In genomic region chr10:69629519-69629896, GRCh38 we compare ENCODE assay signal across 9 cellular contexts. TPM values are rescaled to one million over a fixed set of nuclear protein-coding genes. Genes with fewer than 3 reads are reported as not detected.
A peak's percentile ranks its signal among the peaks of the same experiment; 100 is the strongest.
DNase-seq lines count a peak whose midpoint lies in the region; ATAC-seq and TF ChIP-seq lines count a peak whose summit lies in the region.
"Had no signal": no experiment of that assay in that cellular context is flagged by ENCODE, and none has a peak within 500 bp of the region (broad histone marks: within the 10 kb centered on the region; RNA-seq: fewer than 3 reads in every experiment).

No MANE protein-coding gene starts in this region.

- POLR2A ChIA-PET in T-cell (lab: Charles Lee): interaction anchor here in 1 of 2 donors (0.6 kb wide), 1 partner anchor 8 kb away, joined by 4 read pairs; no protein-coding TSS in a partner anchor

- peak overlapping the region; percentile 96; the same call in 1 of the 2 replicates for H3K9ac ChIP-seq in ES-I3 (ENCODE audit: low read depth, low read length)
- H3K9ac ChIP-seq in parathyroid adenoma: no peak overlapping the region

- H3K4me1 ChIP-seq in ES-I3 (ENCODE audit: insufficient read depth, low read length) (no peaks in the 10 kb centered on the region), esophagus squamous epithelium (peaks cover 8 to 22% (median 10%) of the 10 kb centered on the region in 3 donors), parathyroid adenoma (peaks cover 7% of the 10 kb centered on the region)

- H3K27me3 ChIP-seq in esophagus squamous epithelium: peaks cover 0 to 9% (median 0%) of the 10 kb centered on the region in 4 donors
- no peaks in the 10 kb centered on the region for H3K27me3 ChIP-seq in parathyroid adenoma (ENCODE audit: control insufficient read depth, insufficient read depth, low read length)

- no peak for TF ChIP-seq POLR2A in esophagus squamous epithelium (IDR thresholded peaks at IDR 0.05)

- H3K9me3 Mint-ChIP-seq in T-cell (peaks cover 0 to 5% (median 4%) of the 10 kb centered on the region in 3 donors), immature natural killer cell (no peaks in the 10 kb centered on the region)

- ATAC-seq in T-cell (replicated peaks in 1 of 4) (no peak), HG02642 (IDR thresholded peaks at IDR 0.05; ENCODE audit: poor library complexity, unreplicated experiment) (no peak)

- no peaks in the 10 kb centered on the region; the same call in 1 of the 2 replicates for H3K36me3 ChIP-seq in ES-I3 (ENCODE audit: insufficient read depth, low read length)
- H3K36me3 ChIP-seq in esophagus squamous epithelium: peaks cover 0 to 16% (median 0%) of the 10 kb centered on the region in 3 donors
- no peaks in the 10 kb centered on the region for H3K36me3 ChIP-seq in parathyroid adenoma (ENCODE audit: control insufficient read depth, insufficient read depth, low read length)

- H2AFZ ChIP-seq in parathyroid adenoma: peak overlapping the region; percentile 84

- H3K27me3 Mint-ChIP-seq in T-cell (no peaks in the 10 kb centered on the region), immature natural killer cell (ENCODE audit: low read depth in 3 of 3) (peaks cover 0 to 12% (median 6%) of the 10 kb centered on the region in 3 donors)

- no peak for TF ChIP-seq CTCF in esophagus squamous epithelium (IDR thresholded peaks at IDR 0.05)
- no peak for TF ChIP-seq CTCF in parathyroid adenoma (IDR thresholded peaks at IDR 0.05)

- DNase-seq in T-cell: no peak
- no peak for DNase-seq in esophagus squamous epithelium (lab: John Stamatoyannopoulos, UW)
- DNase-seq in posterior cingulate gyrus: no peak
- no peak for DNase-seq in NCI-H82 treated with DMSO at 0.1 percent for 48 hours (lab: John Stamatoyannopoulos, UW; ENCODE audit: unreplicated experiment)
- DNase-seq in immature natural killer cell: no peak
- DNase-seq: Karpas-422 had no signal

- peak overlapping the region in 2 of 4 donors; percentile 64 to 68 for H3K27ac ChIP-seq in esophagus squamous epithelium
- H3K27ac ChIP-seq in parathyroid adenoma: no peak overlapping the region

- peak overlapping the region in 1 of 2 donors; percentile 52 for H3K27ac Mint-ChIP-seq in T-cell
- H3K27ac Mint-ChIP-seq in immature natural killer cell: no peak overlapping the region

- no peaks in the 10 kb centered on the region for H3K79me2 ChIP-seq in parathyroid adenoma

- CTCF ChIA-PET in T-cell (lab: Charles Lee): interaction anchor here (0.5 to 1.0 kb wide), 9 partner anchors 8 to 732 kb away, joined by 3 to 6 read pairs (median 4); no protein-coding TSS in a partner anchor

- H3K36me3 Mint-ChIP-seq in T-cell (peaks cover 13% of the 10 kb centered on the region), immature natural killer cell (no peaks in the 10 kb centered on the region)

- H3K4me1 Mint-ChIP-seq in T-cell (peaks cover 21 to 34% (median 26%) of the 10 kb centered on the region in 3 donors), immature natural killer cell (peaks cover 8 to 9% of the 10 kb centered on the region in 2 donors)

- WGBS in esophagus squamous epithelium, 2 donors: 48 to 74% methylated on average over 2 of the region's 2 CpGs

- peak overlapping the region; percentile 84 for H3K4me2 ChIP-seq in parathyroid adenoma (ENCODE audit: low read length)

- H3K4me3 Mint-ChIP-seq in T-cell (peak overlapping the region; percentile 65 to 76 (median 69)), immature natural killer cell (peak overlapping the region in 2 of 5 donors; percentile 18 to 29)

- peak overlapping the region; percentile 46 to 90 (median 72) for H3K4me3 ChIP-seq in esophagus squamous epithelium
- peak overlapping the region; percentile 24 for H3K4me3 ChIP-seq in parathyroid adenoma (ENCODE audit: low read depth, low read length)

- H3K9me3 ChIP-seq in ES-I3 (ENCODE audit: control insufficient read depth, insufficient read depth, low read length): no peaks in the 10 kb centered on the region; the same call in 1 of the 2 replicates
- no peaks in the 10 kb centered on the region for H3K9me3 ChIP-seq in esophagus squamous epithelium
- no peaks in the 10 kb centered on the region for H3K9me3 ChIP-seq in parathyroid adenoma (ENCODE audit: control insufficient read depth, low read length)

- intact Hi-C loops in esophagus squamous epithelium (cut with DNase I): no loop called here
- intact Hi-C loops in posterior cingulate gyrus (cut with DNase I): no loop called here

RNA-seq across cellular contexts. Expression of gene FAM241B, which starts 0.5 kb away (rescaled TPM):
- 10 to 100 TPM in 1 of 5 donors, 1 to 10 TPM in 4; 7.4 to 11.8 (median 9.2) TPM for total RNA-seq in T-cell
- 1 to 10 TPM in 3 of 4 donors, not detected in 1; 1.2 to 1.7 (median 1.3) TPM for total RNA-seq in esophagus squamous epithelium
- polyA plus RNA-seq in immature natural killer cell: under 1 TPM in 2 of 3 donors, not detected in 1; 0.47 to 0.84 TPM

RNA-seq across cellular contexts. Expression of gene NEUROG3, which starts 56.3 kb away (rescaled TPM):
- total RNA-seq in T-cell: not detected
- not detected for total RNA-seq in esophagus squamous epithelium
- not detected for polyA plus RNA-seq in immature natural killer cell
